Comparison of ENCODE assay signal across 17 cellular contexts in the genomic region with DNA sequence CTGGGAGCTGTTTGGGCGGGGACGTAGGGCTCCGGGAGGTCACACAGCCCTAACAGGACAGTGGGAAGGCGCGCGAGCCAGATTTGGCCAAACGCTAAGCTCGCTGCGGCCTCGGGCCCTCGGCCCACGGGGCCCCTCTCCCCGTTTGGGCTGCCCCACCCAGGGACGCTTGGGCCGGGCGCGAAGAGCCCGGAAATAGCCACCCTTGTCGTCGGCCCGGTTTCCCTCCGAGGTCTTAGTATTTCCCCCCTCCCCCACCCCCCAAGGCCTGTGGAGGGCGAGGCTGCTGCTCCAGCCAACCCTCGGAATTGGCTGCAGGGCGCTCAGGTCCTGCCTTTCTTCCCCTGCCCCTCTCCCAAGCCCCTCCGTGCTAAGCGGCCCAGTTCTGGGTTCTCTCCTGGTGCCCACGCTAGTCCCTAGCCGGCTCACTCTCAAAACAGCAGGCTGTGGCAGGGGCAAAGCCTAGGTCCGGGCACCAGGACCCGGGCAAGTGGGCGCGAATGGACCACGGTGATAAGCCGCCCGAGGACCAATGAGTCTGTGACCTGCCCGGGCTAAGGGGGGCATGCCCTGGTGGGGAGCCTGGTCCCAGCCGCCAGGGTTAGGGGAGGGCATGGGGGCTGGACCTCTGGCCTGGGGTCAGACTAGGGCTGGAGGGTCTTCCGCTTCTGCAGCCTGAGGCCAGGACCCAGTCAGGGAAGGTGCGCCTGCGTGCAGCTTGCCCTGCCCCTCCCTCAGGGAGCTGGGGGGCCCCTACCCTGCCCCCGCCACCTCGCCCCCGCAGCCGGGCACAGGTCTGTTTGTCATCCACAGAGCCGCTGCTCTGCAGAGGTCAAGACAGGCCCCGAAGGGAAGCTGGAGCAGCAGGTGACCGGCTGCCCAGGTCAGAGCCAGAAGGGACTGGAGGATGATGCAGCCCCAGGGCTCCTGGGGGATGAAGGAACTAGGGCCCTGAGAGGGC. TPM values are rescaled to one million over a fixed set of nuclear protein-coding genes. Genes with fewer than 3 reads are reported as not detected.
DNase-seq lines count a peak whose midpoint lies in the region; TF ChIP-seq lines count a peak whose summit lies in the region.
"Had no signal": no experiment of that assay in that cellular context is flagged by ENCODE, and none has a peak within 500 bp of the region (broad histone marks: within the 10 kb centered on the region; RNA-seq: fewer than 3 reads in every experiment).

No MANE protein-coding gene starts in this region.

- TF ChIP-seq CTCF in endodermal cell (conservative IDR thresholded peaks at IDR 0.05) = no peak
- TF ChIP-seq CTCF in spleen (IDR thresholded peaks at IDR 0.05 in 8 of 11, conservative IDR thresholded peaks at IDR 0.05 in 3 of 11) = no peak

- no peak for TF ChIP-seq POLR2A in spleen (IDR thresholded peaks at IDR 0.05)

- H3K9me3 Mint-ChIP-seq in endodermal cell = no peaks in the 10 kb centered on the region
- H3K9me3 Mint-ChIP-seq: activated CD8-positive, alpha-beta T cell treated with anti-CD3 and anti-CD28 coated beads for 36 hours had no signal

- H3K27ac ChIP-seq in HUES64 (ENCODE audit: low read depth, low read length) (no peak overlapping the region), endodermal cell (ENCODE audit: low read depth, low read length) (no peak overlapping the region), spleen (no peak overlapping the region)

- no peak overlapping the region for H3K27ac Mint-ChIP-seq in endodermal cell
- H3K27ac Mint-ChIP-seq: activated CD8-positive, alpha-beta T cell treated with anti-CD3 and anti-CD28 coated beads for 36 hours had no signal

- H3K4me3 ChIP-seq in HUES64 (ENCODE audit: low read length) (peak overlapping the region; percentile 51), endodermal cell (ENCODE audit: low read length) (peak overlapping the region; percentile 53), iPS-18c (ENCODE audit: insufficient read depth, low read depth, low read length) (peak overlapping the region; percentile 52), spleen (peak overlapping the region in 1 of 8 donors; percentile 9)

- intact Hi-C loops in spleen (cut with DNase I; ENCODE audit: low total_unique reads) = no loop called here

- H3K36me3 ChIP-seq in HUES64 (ENCODE audit: insufficient read depth, low read length) (no peaks in the 10 kb centered on the region), endodermal cell (ENCODE audit: control insufficient read depth, insufficient read depth, low read length) (no peaks in the 10 kb centered on the region), spleen (no peaks in the 10 kb centered on the region)

- H3K27me3 Mint-ChIP-seq in endodermal cell (ENCODE audit: insufficient read depth) = peaks cover 95% of the 10 kb centered on the region

- H3K36me3 Mint-ChIP-seq in endodermal cell (ENCODE audit: low read depth) = no peaks in the 10 kb centered on the region

- H3K9ac ChIP-seq in HUES64 (ENCODE audit: low read depth, low read length) (no peak overlapping the region), endodermal cell (ENCODE audit: extremely low read depth, low read length, poor library complexity, severe bottlenecking) (no peak overlapping the region)

- no peaks in the 10 kb centered on the region for H3K9me3 ChIP-seq in HUES64 (ENCODE audit: insufficient read depth, low read depth, low read length)
- no peaks in the 10 kb centered on the region for H3K9me3 ChIP-seq in endodermal cell (ENCODE audit: control insufficient read depth, low read length)
- H3K9me3 ChIP-seq in iPS-18c (ENCODE audit: control insufficient read depth, insufficient read depth, low read length) = peaks cover 7% of the 10 kb centered on the region
- H3K9me3 ChIP-seq in spleen = no peaks in the 10 kb centered on the region

- DNase-seq in endodermal cell = peak; percentile 76
- DNase-seq in spleen = peak; percentile 66
- no peak for DNase-seq in activated effector memory CD4-positive, alpha-beta T cell treated with anti-CD3 and anti-CD28 coated beads, Interleukin-2, amount 50 U/mL, for 16 hours
- DNase-seq in activated T-cell treated with anti-CD3 and anti-CD28 coated beads for 4 hours = no peak
- DNase-seq in COR-L47 (lab: John Stamatoyannopoulos, UW) = no peak
- DNase-seq: activated CD8-positive, alpha-beta T cell treated with anti-CD3 and anti-CD28 coated beads for 36 hours; amniotic stem cell; C1 segment of cervical spinal cord; DMS53; glutamatergic neuron; left colon; NCI-H187 treated with DMSO at 0.1 percent for 48 hours; OCI-M1 had no signal

- WGBS in HUES64 = 14% methylated on average over 46 of the region's 48 CpGs
- 25 to 40% methylated on average over 14 to 47 of the region's 48 CpGs for WGBS in endodermal cell (ENCODE audit: insufficient coverage in 1 of 2, insufficient read length in 1 of 2), 2 experiments
- WGBS in spleen, 5 donors = 6 to 17% (median 9%) methylated on average over 23 to 47 of the region's 48 CpGs

- H3K27me3 ChIP-seq in HUES64 (ENCODE audit: insufficient read depth, low read length) (peaks cover 88% of the 10 kb centered on the region), endodermal cell (ENCODE audit: control insufficient read depth, insufficient read depth, low read length, poor library complexity, severe bottlenecking) (peaks cover 98% of the 10 kb centered on the region), spleen (replicated peaks in 1 of 7) (peaks cover 0 to 98% (median 74%) of the 10 kb centered on the region in 7 donors)

- H3K4me1 Mint-ChIP-seq in endodermal cell = peaks cover 3% of the 10 kb centered on the region

- H3K4me1 ChIP-seq in HUES64 (ENCODE audit: insufficient read depth, low read length) = peaks cover 15% of the 10 kb centered on the region
- peaks cover 10% of the 10 kb centered on the region for H3K4me1 ChIP-seq in endodermal cell (ENCODE audit: control insufficient read depth, insufficient read depth, low read length)
- peaks cover 9 to 41% (median 23%) of the 10 kb centered on the region in 6 donors for H3K4me1 ChIP-seq in spleen

- peak overlapping the region; percentile 38 for H3K4me3 Mint-ChIP-seq in endodermal cell
- H3K4me3 Mint-ChIP-seq: activated CD8-positive, alpha-beta T cell treated with anti-CD3 and anti-CD28 coated beads for 36 hours had no signal

RNA-seq across cellular contexts. Expression of gene IRX4, which starts 5.0 kb away (rescaled TPM):
- 0.75 TPM for polyA plus RNA-seq in HUES64 (2013, experiment 1 of 2)
- 0.32 TPM for polyA plus RNA-seq in HUES64 (2013, experiment 2 of 2)
- under 1 TPM in 1 of 2 donors, not detected in 1; 0.22 TPM for total RNA-seq in endodermal cell
- 0.50 TPM for polyA plus RNA-seq in endodermal cell (2013, experiment 1 of 2)
- polyA plus RNA-seq in endodermal cell (2013, experiment 2 of 2) = 0.91 TPM
- not detected for total RNA-seq in spleen
- under 1 TPM in 1 of 3 donors, not detected in 2; 0.05 TPM for polyA plus RNA-seq in spleen
- total RNA-seq: activated CD8-positive, alpha-beta T cell treated with anti-CD3 and anti-CD28 coated beads for 36 hours; left colon; M059J; myocyte had no signal

Comparison
In these comparisons a context has a peak if more than half of its experiments do, and no peak if none do; other contexts are left out.
1. DNase-seq: peak in endodermal cell (single experiment) and spleen (single experiment); none in activated effector memory CD4-positive, alpha-beta T cell treated with anti-CD3 and anti-CD28 coated beads, Interleukin-2, amount 50 U/mL, for 16 hours (single experiment), activated T-cell treated with anti-CD3 and anti-CD28 coated beads for 4 hours (single experiment) and COR-L47 (single experiment).